In genomic region chr1:170720661-170721060, GRCh38 we compare ENCODE assay signal across 31 cellular contexts. TPM values are rescaled to one million over a fixed set of nuclear protein-coding genes. Genes with fewer than 3 reads are reported as not detected.
"Had no signal": no experiment of that assay in that cellular context is flagged by ENCODE, and none has a peak within 500 bp of the region (broad histone marks: within the 10 kb centered on the region; RNA-seq: fewer than 3 reads in every experiment).

No MANE protein-coding gene starts in this region.

- H3K9me3 ChIP-seq: esophagus squamous epithelium, lower lobe of right lung, mucosa of descending colon, neutrophil, pancreas, right lobe of liver, suprapubic skin, transverse colon, upper lobe of right lung, uterus had no signal

- H3K27ac ChIP-seq: dorsolateral prefrontal cortex, esophagus squamous epithelium, heart left ventricle, lower lobe of right lung, neutrophil, pancreas, right lobe of liver, suprapubic skin, transverse colon, upper lobe of right lung, uterus had no signal

- H3K36me3 ChIP-seq: lower lobe of right lung, neutrophil, pancreas, right lobe of liver, transverse colon, upper lobe of right lung, uterus had no signal

- H3K4me1 ChIP-seq: esophagus squamous epithelium, lower lobe of right lung, pancreas, right lobe of liver, transverse colon, upper lobe of right lung had no signal

- H3K4me3 ChIP-seq: dorsolateral prefrontal cortex, esophagus squamous epithelium, heart left ventricle, lower lobe of right lung, mucosa of descending colon, pancreas, right lobe of liver, smooth muscle cell, suprapubic skin, transverse colon, upper lobe of right lung, uterus had no signal

- DNase-seq: dorsolateral prefrontal cortex; effector CD8-positive, alpha-beta T cell; endodermal cell; erythroblast; esophagus squamous epithelium; heart left ventricle; hippocampal formation; kidney glomerular epithelial cell; left colon; left ventricle myocardium superior; lower lobe of right lung; mucosa of descending colon; naive B cell; pancreas; right lobe of liver; stimulated activated CD4-positive, alpha-beta T cell treated with anti-CD3 and anti-CD28 coated beads, Interleukin-12 subunit alpha, Interleukin-12 subunit beta, amount 100 ng/mL, for 4 hours; stimulated activated CD4-positive, alpha-beta T cell treated with anti-CD3 and anti-CD28 coated beads, Interleukin-1b, Interleukin-23, amount 100 ng/mL, for 48 hours; stimulated activated CD4-positive, alpha-beta T cell treated with anti-CD3 and anti-CD28 coated beads, Interleukin-4, amount 100 ng/mL, for 1 hour; stimulated activated CD8-positive, alpha-beta memory T cell treated with anti-CD3 and anti-CD28 coated beads, Interleukin-4, amount 100 ng/mL, for 48 hours; stimulated activated naive CD4-positive, alpha-beta T cell; stimulated activated naive CD8-positive, alpha-beta T cell treated with anti-CD3 and anti-CD28 coated beads, Interleukin-15, amount 100 ng/mL, for 72 hours; transverse colon; upper lobe of right lung; uterus had no signal

- H3K27me3 ChIP-seq: dorsolateral prefrontal cortex, esophagus squamous epithelium, heart left ventricle, neutrophil, pancreas, right lobe of liver, suprapubic skin, transverse colon, upper lobe of right lung, uterus had no signal

- FAIRE-seq: colon, frontal cortex, islet of Langerhans, pancreas had no signal

- ATAC-seq: heart left ventricle; left colon; left ventricle myocardium superior; mucosa of descending colon; natural killer cell treated with Interleukin-12 subunit alpha and Interleukin-12 subunit beta and Interleukin-15 and Interleukin-18, amount 100 ng/mL, for 72 hours; pancreas; right lobe of liver; stimulated activated naive CD8-positive, alpha-beta T cell treated with anti-CD3 and anti-CD28 coated beads, Interleukin-15, amount 100 ng/mL, for 72 hours; upper lobe of right lung had no signal

RNA-seq across cellular contexts. Expression of gene PRRX1, which starts 56.7 kb away (rescaled TPM):
- total RNA-seq: endodermal cell; natural killer cell treated with Interleukin-12 subunit alpha and Interleukin-12 subunit beta and Interleukin-15 and Interleukin-18, amount 100 ng/mL, for 72 hours had no signal
